ENCODE assay signal across 31 cellular contexts in genomic region chr14:75458305-75458704, GRCh38. TPM values are rescaled to one million over a fixed set of nuclear protein-coding genes. Genes with fewer than 3 reads are reported as not detected.
DNase-seq lines count a peak whose midpoint lies in the region; ATAC-seq, FAIRE-seq and TF ChIP-seq lines count a peak whose summit lies in the region.
"Had no signal": no experiment of that assay in that cellular context is flagged by ENCODE, and none has a peak within 500 bp of the region (broad histone marks: within the 10 kb centered on the region; RNA-seq: fewer than 3 reads in every experiment).

No MANE protein-coding gene starts in this region.

- H4K5ac ChIP-seq in H9 (ENCODE audit: insufficient read length, low read depth, low read length): no peak overlapping the region

- intact Hi-C loops in breast epithelium (cut with DNase I; ENCODE audit: low total_unique reads) (no loop called here), pancreas (cut with DNase I) (no loop called here)

- H3K4me2 ChIP-seq in BLaER1 treated with 17β-estradiol and CSF1 and Interleukin-3, amounts not matched to agents 10 nM and 100 nM: peak overlapping the region in 9 of 11 experiments; percentile 31 to 79 (median 74); a peak in 17 of 22 replicates
- no peak overlapping the region for H3K4me2 ChIP-seq in H9 (ENCODE audit: insufficient read depth, insufficient read length, low read length)
- H3K4me2 ChIP-seq: KMS-11 had no signal

- no peaks in the 10 kb centered on the region for H3K9me3 Mint-ChIP-seq in H9
- H3K9me3 Mint-ChIP-seq: activated T-cell treated with anti-CD3 and anti-CD28 coated beads, Interleukin-2, amount 50 U/mL, for 24 hours; CD4-positive, CD25-positive, alpha-beta regulatory T cell had no signal

- H3K79me2 ChIP-seq in H9 (ENCODE audit: insufficient read depth, low read length): peaks cover 2% of the 10 kb centered on the region; the same call in 1 of the 2 replicates

- peak overlapping the region; percentile 76 to 96 (median 85); a peak in 6 of 7 replicates for H3K27ac Mint-ChIP-seq in H9
- H3K27ac Mint-ChIP-seq: activated T-cell treated with anti-CD3 and anti-CD28 coated beads, Interleukin-2, amount 50 U/mL, for 24 hours had no signal

- H2BK20ac ChIP-seq in H9 (ENCODE audit: low read depth, low read length, poor library complexity, severe bottlenecking): no peak overlapping the region

- TF ChIP-seq CTCF in H9 (conservative IDR thresholded peaks at IDR 0.05) (no peak), breast epithelium (IDR thresholded peaks at IDR 0.05) (no peak), pancreas (IDR thresholded peaks at IDR 0.05) (no peak)

- WGBS in H9 (ENCODE audit: extremely low coverage, insufficient read length, low lambda C conversion rate): no CpG with 5 or more reads among the region's 3 CpGs
- 63 to 83% methylated on average over 3 of the region's 3 CpGs for WGBS in pancreas, 2 donors

- H4K8ac ChIP-seq in H9 (replicated peaks; ENCODE audit: insufficient read length, low read depth, low read length): no peak overlapping the region

- no peak overlapping the region for H3K23ac ChIP-seq in H9 (ENCODE audit: insufficient read length, low read depth, low read length)

- H3K9me3 ChIP-seq in BLaER1 treated with 17β-estradiol and CSF1 and Interleukin-3, amounts not matched to agents 10 nM and 100 nM (replicated peaks in 1 of 11): no peaks in the 10 kb centered on the region
- H3K9me3 ChIP-seq in H9 (ENCODE audit: control insufficient read depth, low read depth, low read length) (no peaks in the 10 kb centered on the region), breast epithelium (no peaks in the 10 kb centered on the region), pancreas (no peaks in the 10 kb centered on the region)
- H3K9me3 ChIP-seq: esophagus squamous epithelium, gastroesophageal sphincter, mucosa of descending colon, right lobe of liver, stomach, tibial nerve had no signal

- H3K27ac ChIP-seq in BLaER1 treated with 17β-estradiol and CSF1 and Interleukin-3, amounts not matched to agents 10 nM and 100 nM: peak overlapping the region in 3 of 11 experiments; percentile 40 to 62 (median 51); a peak in 6 of 22 replicates
- H3K27ac ChIP-seq in H9 (ENCODE audit: insufficient read length, low read depth, low read length) (no peak overlapping the region), breast epithelium (peak overlapping the region; percentile 83 to 86), pancreas (peak overlapping the region; percentile 79 to 92 (median 82))
- H3K27ac ChIP-seq: KMS-11 had no signal

- peaks cover 13 to 100% (median 87%) of the 10 kb centered on the region in 11 experiments; a peak in 18 of 22 replicates for H4K20me1 ChIP-seq in BLaER1 treated with 17β-estradiol and CSF1 and Interleukin-3, amounts not matched to agents 10 nM and 100 nM
- no peaks in the 10 kb centered on the region for H4K20me1 ChIP-seq in H9 (ENCODE audit: control insufficient read depth, insufficient read depth, insufficient read length)

- H3T11ph ChIP-seq in H9 (ENCODE audit: low read length): no peak overlapping the region

- ATAC-seq in pancreas: no peak
- ATAC-seq in HG02938 (IDR thresholded peaks at IDR 0.05; ENCODE audit: unreplicated experiment): no peak
- no peak for ATAC-seq in stimulated activated naive CD8-positive, alpha-beta T cell treated with anti-CD3 and anti-CD28 coated beads, Interleukin-15, Interleukin-2, amounts not matched to agents 100 U/mL and 50 U/mL, for 24 hours
- ATAC-seq: gastroesophageal sphincter, GM12878, SK-N-SH treated with all-trans-retinoic acid at 6 μM for 48 hours had no signal

- H3K27me3 ChIP-seq in BLaER1 treated with 17β-estradiol and CSF1 and Interleukin-3, amounts not matched to agents 10 nM and 100 nM: no peaks in the 10 kb centered on the region
- H3K27me3 ChIP-seq in H9 (ENCODE audit: insufficient read depth, low read length) (no peaks in the 10 kb centered on the region), breast epithelium (no peaks in the 10 kb centered on the region), pancreas (no peaks in the 10 kb centered on the region)
- H3K27me3 ChIP-seq: esophagus squamous epithelium, gastroesophageal sphincter, right lobe of liver, stomach, tibial nerve had no signal

- no peak overlapping the region for H2AFZ ChIP-seq in H9 (ENCODE audit: low read length)

- no peak overlapping the region for H2AK5ac ChIP-seq in H9 (ENCODE audit: insufficient read length, low read length)

- no peak overlapping the region for H3K4me3 ChIP-seq in BLaER1 treated with 17β-estradiol and CSF1 and Interleukin-3, amounts not matched to agents 10 nM and 100 nM
- H3K4me3 ChIP-seq in breast epithelium (no peak overlapping the region), pancreas (no peak overlapping the region)
- H3K4me3 ChIP-seq: esophagus squamous epithelium, gastroesophageal sphincter, GM12878, mucosa of descending colon, right lobe of liver, stomach, tibial nerve had no signal

- no peak overlapping the region for H2BK5ac ChIP-seq in H9 (ENCODE audit: insufficient read length, low read length)

- H3K4me1 Mint-ChIP-seq in H9: peaks cover 50 to 61% of the 10 kb centered on the region in 2 experiments

- H3K18ac ChIP-seq in H9 (ENCODE audit: insufficient read length, low read depth, low read length): no peak overlapping the region

- no peaks in the 10 kb centered on the region for H3K23me2 ChIP-seq in H9 (ENCODE audit: insufficient read length, low read depth, low read length, poor library complexity, severe bottlenecking)

- H3K4me3 Mint-ChIP-seq in H9: no peak overlapping the region
- H3K4me3 Mint-ChIP-seq: activated T-cell treated with anti-CD3 and anti-CD28 coated beads, Interleukin-2, amount 50 U/mL, for 24 hours; CD4-positive, CD25-positive, alpha-beta regulatory T cell had no signal

- H3K36me3 ChIP-seq in BLaER1 treated with 17β-estradiol and CSF1 and Interleukin-3, amounts not matched to agents 10 nM and 100 nM: peaks cover 14 to 97% (median 42%) of the 10 kb centered on the region in 11 experiments; a peak in 20 of 22 replicates
- no peaks in the 10 kb centered on the region for H3K36me3 ChIP-seq in breast epithelium
- H3K36me3 ChIP-seq in pancreas: peaks cover 0 to 16% (median 0%) of the 10 kb centered on the region in 3 donors

- no peak overlapping the region for H2BK15ac ChIP-seq in H9 (ENCODE audit: low read depth, low read length)

- no peak for TF ChIP-seq POLR2A in breast epithelium (IDR thresholded peaks at IDR 0.05)

- no peak overlapping the region for H3K4ac ChIP-seq in H9 (ENCODE audit: low read depth, low read length)

- peaks cover 0 to 25% (median 21%) of the 10 kb centered on the region in 3 experiments; a peak in 5 of 7 replicates for H3K36me3 Mint-ChIP-seq in H9 (ENCODE audit: insufficient read depth in 1 of 3, low read depth in 3 of 3)

- DNase-seq in H9 (no peak), breast epithelium (ENCODE audit: low spot score in 2 of 2) (no peak), pancreas (no peak), hepatic stellate cell (ENCODE audit: low spot score) (no peak), NCI-H146 treated with DMSO at 0.1 percent for 48 hours (lab: John Stamatoyannopoulos, UW; ENCODE audit: unreplicated experiment) (no peak)
- DNase-seq in stimulated activated naive CD8-positive, alpha-beta T cell treated with anti-CD3 and anti-CD28 coated beads, Interleukin-15, Interleukin-2, amounts not matched to agents 100 U/mL and 50 U/mL, for 24 hours: no peak
- DNase-seq: activated naive CD4-positive, alpha-beta T cell treated with Interleukin-2 at 50 U/mL for 16 hours; activated T-cell treated with anti-CD3 and anti-CD28 coated beads, Interleukin-2, amount 50 U/mL, for 24 hours; amniotic stem cell; esophagus squamous epithelium; NCI-H146; NCI-H2171; NCI-H524; nucleus accumbens; right lobe of liver; T1000 had no signal

- no peak overlapping the region for H2BK12ac ChIP-seq in H9 (ENCODE audit: insufficient read length, low read depth, low read length)

- no peak overlapping the region for H2BK120ac ChIP-seq in H9 (ENCODE audit: low read depth, low read length, poor library complexity, severe bottlenecking)

- no peaks in the 10 kb centered on the region for H3K27me3 Mint-ChIP-seq in H9 (ENCODE audit: low read depth)
- H3K27me3 Mint-ChIP-seq: activated T-cell treated with anti-CD3 and anti-CD28 coated beads, Interleukin-2, amount 50 U/mL, for 24 hours had no signal

- no peaks in the 10 kb centered on the region for H3K79me1 ChIP-seq in H9 (ENCODE audit: insufficient read depth, low read depth, low read length, poor library complexity, severe bottlenecking)

- no peak overlapping the region for H3K14ac ChIP-seq in H9 (ENCODE audit: insufficient read depth, low read length)

- no peak overlapping the region for H3K56ac ChIP-seq in H9 (ENCODE audit: insufficient read length, low read depth, low read length)

- H4K91ac ChIP-seq in H9 (ENCODE audit: insufficient read length, low read depth, low read length): no peak overlapping the region

- H3K9ac ChIP-seq in BLaER1 treated with 17β-estradiol and CSF1 and Interleukin-3, amounts not matched to agents 10 nM and 100 nM: peak overlapping the region in 7 of 11 experiments; percentile 19 to 69 (median 46); a peak in 7 of 22 replicates
- H3K9ac ChIP-seq in H9 (ENCODE audit: extremely low read depth, insufficient read length, low read length): no peak overlapping the region
- H3K9ac ChIP-seq: KMS-11 had no signal

- peaks cover 21 to 55% (median 50%) of the 10 kb centered on the region in 10 experiments for H3K4me1 ChIP-seq in BLaER1 treated with 17β-estradiol and CSF1 and Interleukin-3, amounts not matched to agents 10 nM and 100 nM
- H3K4me1 ChIP-seq in H9 (ENCODE audit: insufficient read depth, low read length): peaks cover 3% of the 10 kb centered on the region; the same call in 1 of the 2 replicates
- peaks cover 14 to 16% of the 10 kb centered on the region in 2 donors for H3K4me1 ChIP-seq in breast epithelium
- peaks cover 18 to 52% (median 44%) of the 10 kb centered on the region in 3 donors for H3K4me1 ChIP-seq in pancreas

- no peak for FAIRE-seq in pancreas (lab: Jason Lieb, UNC)
- FAIRE-seq: bronchial epithelial cell, colon, D721Med, GM12878, H1, islet of Langerhans had no signal

RNA-seq across cellular contexts. Expression of gene JDP2, which starts 30.5 kb away (rescaled TPM):
- total RNA-seq in H9 (2021) (22.8 and 24.7 TPM in 2 replicates), breast epithelium (100 to 1,000 TPM in 1 of 3 donors, 10 to 100 TPM in 2; 35.7 to 153 (median 58.3) TPM), pancreas (10 to 100 TPM in 3 of 6 donors, 1 to 10 TPM in 3; 6.6 to 25.8 (median 9.7) TPM)
- 10 to 100 TPM; 12.5 to 13.1 TPM for polyA plus RNA-seq in pancreas
